ENCODE assay signal across 8 cellular contexts in genomic region chrX:48802089-48802812, GRCh38. TPM values are rescaled to one million over a fixed set of nuclear protein-coding genes. Genes with fewer than 3 reads are reported as not detected.
A peak's percentile ranks its signal among the peaks of the same experiment; 100 is the strongest.
DNase-seq lines count a peak whose midpoint lies in the region; ATAC-seq and TF ChIP-seq lines count a peak whose summit lies in the region.

No MANE protein-coding gene starts in this region.

- no peaks in the 10 kb centered on the region for H3K9me3 Mint-ChIP-seq in GM23338
- no peaks in the 10 kb centered on the region for H3K9me3 Mint-ChIP-seq in activated naive CD4-positive, alpha-beta T cell treated with anti-CD3 and anti-CD28 coated beads, Interleukin-2, amount 10 ng/mL, durations not matched to agents 7 days and 5 days

- peaks cover 19% of the 10 kb centered on the region for H3K36me3 Mint-ChIP-seq in GM23338 (ENCODE audit: low read depth)
- H3K36me3 Mint-ChIP-seq in activated naive CD4-positive, alpha-beta T cell treated with anti-CD3 and anti-CD28 coated beads, Interleukin-2, amount 10 ng/mL, durations not matched to agents 7 days and 5 days = peaks cover 20% of the 10 kb centered on the region

- H3K9me3 ChIP-seq in Karpas-422 (ENCODE audit: low read length) = no peaks in the 10 kb centered on the region
- no peaks in the 10 kb centered on the region for H3K9me3 ChIP-seq in osteoblast (ENCODE audit: low read depth, low read length)
- H3K9me3 ChIP-seq in upper lobe of right lung = no peaks in the 10 kb centered on the region

- CTCF ChIA-PET in activated naive CD4-positive, alpha-beta T cell treated with anti-CD3 and anti-CD28 coated beads, Interleukin-2, amount 10 ng/mL, durations not matched to agents 7 days and 5 days (lab: Charles Lee) = interaction anchor here (0.6 to 0.9 kb wide), 2 partner anchors 141 to 154 kb away, joined by 3 read pairs; no protein-coding TSS in a partner anchor

- H3K27ac Mint-ChIP-seq in GM23338 = peak overlapping the region; percentile 100
- peak overlapping the region; percentile 97 for H3K27ac Mint-ChIP-seq in activated naive CD4-positive, alpha-beta T cell treated with anti-CD3 and anti-CD28 coated beads, Interleukin-2, amount 10 ng/mL, durations not matched to agents 7 days and 5 days

- H3K27me3 ChIP-seq in GM23338 (ENCODE audit: insufficient read depth) = no peaks in the 10 kb centered on the region
- no peaks in the 10 kb centered on the region for H3K27me3 ChIP-seq in Karpas-422 (ENCODE audit: low read length)
- no peaks in the 10 kb centered on the region for H3K27me3 ChIP-seq in osteoblast (ENCODE audit: insufficient read depth, low read length)
- H3K27me3 ChIP-seq in upper lobe of right lung = no peaks in the 10 kb centered on the region

- peaks cover 3% of the 10 kb centered on the region; the same call in 1 of the 2 replicates for H3K4me1 ChIP-seq in GM23338 (ENCODE audit: insufficient read depth)
- peaks cover 15% of the 10 kb centered on the region for H3K4me1 ChIP-seq in Karpas-422 (ENCODE audit: low read length)
- peaks cover 3% of the 10 kb centered on the region for H3K4me1 ChIP-seq in osteoblast (ENCODE audit: insufficient read depth, low read length)
- H3K4me1 ChIP-seq in upper lobe of right lung = peaks cover 4% of the 10 kb centered on the region

- peaks cover 8% of the 10 kb centered on the region for H3K27me3 Mint-ChIP-seq in GM23338 (ENCODE audit: insufficient read depth, low read depth, poor library complexity)
- H3K27me3 Mint-ChIP-seq in activated naive CD4-positive, alpha-beta T cell treated with anti-CD3 and anti-CD28 coated beads, Interleukin-2, amount 10 ng/mL, durations not matched to agents 7 days and 5 days = no peaks in the 10 kb centered on the region

- no peaks in the 10 kb centered on the region for H4K20me1 ChIP-seq in GM23338 (replicated peaks; ENCODE audit: insufficient read depth)
- no peaks in the 10 kb centered on the region for H4K20me1 ChIP-seq in Karpas-422 (ENCODE audit: insufficient read depth, low read depth, low read length)
- no peaks in the 10 kb centered on the region for H4K20me1 ChIP-seq in osteoblast (ENCODE audit: insufficient read depth, low read length)

- H3K4me3 ChIP-seq in GM23338 (peak overlapping the region; percentile 62), Karpas-422 (ENCODE audit: low read length) (peak overlapping the region; percentile 74), osteoblast (ENCODE audit: insufficient read depth, low read length) (peak overlapping the region; percentile 84), upper lobe of right lung (peak overlapping the region; percentile 58)

- no peak overlapping the region for H2AFZ ChIP-seq in GM23338
- H2AFZ ChIP-seq in Karpas-422 (ENCODE audit: low read length) = no peak overlapping the region
- peak overlapping the region; percentile 83 for H2AFZ ChIP-seq in osteoblast (ENCODE audit: low read length)

- H3K36me3 ChIP-seq in GM23338 (ENCODE audit: insufficient read depth) (no peaks in the 10 kb centered on the region), Karpas-422 (ENCODE audit: insufficient read depth, low read length) (0 out of 2 replicates have a peak, but pooled peaks cover 2% of the 10 kb centered on the region), osteoblast (ENCODE audit: insufficient read depth, low read length) (peaks cover 6% of the 10 kb centered on the region), upper lobe of right lung (no peaks in the 10 kb centered on the region)

- peaks cover 6% of the 10 kb centered on the region; the same call in 2 of the 3 replicates for H3K4me1 Mint-ChIP-seq in GM23338
- H3K4me1 Mint-ChIP-seq in activated naive CD4-positive, alpha-beta T cell treated with anti-CD3 and anti-CD28 coated beads, Interleukin-2, amount 10 ng/mL, durations not matched to agents 7 days and 5 days = peaks cover 22% of the 10 kb centered on the region

- H3K9ac ChIP-seq in Karpas-422 (ENCODE audit: low read length) = peak overlapping the region; percentile 74

- DNase-seq in GF-D8 (lab: John Stamatoyannopoulos, UW) (peak; percentile 20), GM23338 (ENCODE audit: low spot score) (peak; percentile 88), Karpas-422 (peak; percentile 88), RKO (ENCODE audit: low spot score) (peak; percentile 70), glomerular endothelial cell (ENCODE audit: extremely low read depth, low read depth, low spot score) (peak; percentile 22), osteoblast (ENCODE audit: insufficient read length, low spot score, missing footprints) (peak; percentile 90), upper lobe of right lung (peak; percentile 90)
- DNase-seq in activated naive CD4-positive, alpha-beta T cell treated with anti-CD3 and anti-CD28 coated beads, Interleukin-2, amount 10 ng/mL, durations not matched to agents 7 days and 5 days = peak; percentile 82

- TF ChIP-seq CTCF in GM23338 (conservative IDR thresholded peaks at IDR 0.05; ENCODE audit: low read depth in 2 of 2) (no peak), osteoblast (IDR thresholded peaks at IDR 0.05; ENCODE audit: extremely low read depth, low read depth, low read length) (no peak), upper lobe of right lung (IDR thresholded peaks at IDR 0.05) (no peak)

- H3F3A ChIP-seq in GM23338 (replicated peaks; ENCODE audit: low read depth) = 0 out of 2 replicates have a peak, but pooled peaks cover 2% of the 10 kb centered on the region

- H3K27ac ChIP-seq in GM23338 (ENCODE audit: low read depth) = peak overlapping the region; percentile 96
- peak overlapping the region; percentile 78 for H3K27ac ChIP-seq in Karpas-422 (ENCODE audit: low read length)
- peak overlapping the region; percentile 92 for H3K27ac ChIP-seq in osteoblast (ENCODE audit: low read depth, low read length)
- peak overlapping the region; percentile 92 for H3K27ac ChIP-seq in upper lobe of right lung

- H3K4me2 ChIP-seq in GM23338 (peak overlapping the region; percentile 80), Karpas-422 (ENCODE audit: low read depth, low read length, poor library complexity, severe bottlenecking) (peak overlapping the region; percentile 78), osteoblast (ENCODE audit: insufficient read depth, low read length) (peak overlapping the region; percentile 82)

- ATAC-seq in GM23338 = peak; percentile 68
- ATAC-seq in upper lobe of right lung = peak; percentile 69

- H3K79me2 ChIP-seq in GM23338 (replicated peaks; ENCODE audit: insufficient read depth) = no peaks in the 10 kb centered on the region
- H3K79me2 ChIP-seq in Karpas-422 (ENCODE audit: low read length) = 0 out of 2 replicates have a peak, but pooled peaks cover 5% of the 10 kb centered on the region
- no peaks in the 10 kb centered on the region for H3K79me2 ChIP-seq in osteoblast (ENCODE audit: insufficient read depth, low read length)

- no peaks in the 10 kb centered on the region for H3K9me2 ChIP-seq in GM23338 (ENCODE audit: insufficient read depth)
- no peaks in the 10 kb centered on the region for H3K9me2 ChIP-seq in Karpas-422 (replicated peaks; ENCODE audit: insufficient read depth, low read length)

- intact Hi-C loops in upper lobe of right lung (cut with DNase I) = no loop called here

- H3K4me3 Mint-ChIP-seq in GM23338 = peak overlapping the region; percentile 98
- H3K4me3 Mint-ChIP-seq in activated naive CD4-positive, alpha-beta T cell treated with anti-CD3 and anti-CD28 coated beads, Interleukin-2, amount 10 ng/mL, durations not matched to agents 7 days and 5 days = peak overlapping the region; percentile 92

TF ChIP-seq in GM23338, 12 proteins besides CTCF, POLR2A, EP300 and RAD21:
- no peak for TF ChIP-seq ZNF114 (CRISPR knock-in tag; IDR thresholded peaks at IDR 0.05)
- peak; percentile 42; the same call in 1 of the 2 replicates for TF ChIP-seq POLR2AphosphoS5 (IDR thresholded peaks at IDR 0.05; ENCODE audit: low read depth)

RNA-seq across cellular contexts. Expression of gene HDAC6, which starts 0.4 kb away (rescaled TPM):
- total RNA-seq in GM23338 (2014; rRNA removed; shearing (Covaris generic)) = 49.8 and 61.2 TPM in 2 replicates
- 29.7 and 33.0 TPM in 2 replicates for polyA plus RNA-seq in GM23338 (2016; fragmentation: Nextera tagmentation; extraction: Ambion mirVana)
- 25.1 and 38.7 TPM in 2 replicates for total RNA-seq in Karpas-422 (2014; rRNA removed; shearing (Covaris generic); ENCODE audit: low replicate concordance)
- total RNA-seq in glomerular endothelial cell = 31.9 and 57.1 TPM in 2 replicates
- 30.1 and 30.4 TPM in 2 replicates for total RNA-seq in osteoblast
- total RNA-seq in upper lobe of right lung = 94.2 TPM

RNA-seq across cellular contexts. Expression of gene GATA1, which starts 15.9 kb away (rescaled TPM):
- not detected in 2 replicates for total RNA-seq in GM23338 (2014; rRNA removed; shearing (Covaris generic))
- not detected in 2 replicates for polyA plus RNA-seq in GM23338 (2016; fragmentation: Nextera tagmentation; extraction: Ambion mirVana)
- not detected in 2 replicates for total RNA-seq in Karpas-422 (2014; rRNA removed; shearing (Covaris generic); ENCODE audit: low replicate concordance)
- total RNA-seq in glomerular endothelial cell (not detected in 2 replicates), osteoblast (not detected in 2 replicates), upper lobe of right lung (0.87 TPM)

RNA-seq across cellular contexts. Expression of gene ERAS, which starts 24.1 kb away (rescaled TPM):
- 1.3 TPM in 1 of 2 replicates, not detected in the other for total RNA-seq in GM23338 (2014; rRNA removed; shearing (Covaris generic))
- polyA plus RNA-seq in GM23338 (2016; fragmentation: Nextera tagmentation; extraction: Ambion mirVana) = 1.7 and 2.4 TPM in 2 replicates
- not detected in 2 replicates for total RNA-seq in Karpas-422 (2014; rRNA removed; shearing (Covaris generic); ENCODE audit: low replicate concordance)
- total RNA-seq in glomerular endothelial cell = not detected in 2 replicates
- total RNA-seq in osteoblast = not detected in 2 replicates
- not detected for total RNA-seq in upper lobe of right lung

RNA-seq across cellular contexts. Expression of gene PCSK1N, which starts 33.2 kb away (rescaled TPM):
- 4.0 and 15.6 TPM in 2 replicates for total RNA-seq in GM23338 (2014; rRNA removed; shearing (Covaris generic))
- 12.8 and 16.5 TPM in 2 replicates for polyA plus RNA-seq in GM23338 (2016; fragmentation: Nextera tagmentation; extraction: Ambion mirVana)
- total RNA-seq in Karpas-422 (2014; rRNA removed; shearing (Covaris generic); ENCODE audit: low replicate concordance) = not detected in 2 replicates
- 1.5 and 8.9 TPM in 2 replicates for total RNA-seq in glomerular endothelial cell
- not detected in 2 replicates for total RNA-seq in osteoblast
- total RNA-seq in upper lobe of right lung = 4.3 TPM

RNA-seq across cellular contexts. Expression of gene GLOD5, which starts 40.7 kb away (rescaled TPM):
- total RNA-seq in GM23338 (2014; rRNA removed; shearing (Covaris generic)) = not detected in 2 replicates
- not detected in 2 replicates for polyA plus RNA-seq in GM23338 (2016; fragmentation: Nextera tagmentation; extraction: Ambion mirVana)
- not detected in 2 replicates for total RNA-seq in Karpas-422 (2014; rRNA removed; shearing (Covaris generic); ENCODE audit: low replicate concordance)
- not detected in 2 replicates for total RNA-seq in glomerular endothelial cell
- not detected in 2 replicates for total RNA-seq in osteoblast
- 2.6 TPM for total RNA-seq in upper lobe of right lung

Comparison
In these comparisons a context has a peak if more than half of its experiments do, and no peak if none do; other contexts are left out.
1. Peak in every context shown above with its lines: DNase-seq, ATAC-seq, H3K4me3 ChIP-seq and H3K27ac ChIP-seq.
2. DNase-seq: peak in every context shown above with its lines; median percentile 90 in osteoblast; 90 in upper lobe of right lung; 88 in GM23338; 88 in Karpas-422; 82 in activated naive CD4-positive, alpha-beta T cell treated with anti-CD3 and anti-CD28 coated beads, Interleukin-2, amount 10 ng/mL, durations not matched to agents 7 days and 5 days; 70 in RKO; 22 in glomerular endothelial cell; 20 in GF-D8.